ENCODE assay signal across 12 cellular contexts in genomic region chr1:185441608-185442007, GRCh38.
DNase-seq lines count a peak whose midpoint lies in the region; ATAC-seq, FAIRE-seq and TF ChIP-seq lines count a peak whose summit lies in the region.
"Had no signal": no experiment of that assay in that cellular context is flagged by ENCODE, and none has a peak within 500 bp of the region (broad histone marks: within the 10 kb centered on the region; RNA-seq: fewer than 3 reads in every experiment).

No MANE protein-coding gene starts in this region.

- no peak overlapping the region for H2AFZ ChIP-seq in HepG2 (ENCODE audit: low read length)

- FAIRE-seq in HepG2 (lab: Jason Lieb, UNC): no peak

- no peaks in the 10 kb centered on the region for H3K4me1 ChIP-seq in HepG2 (ENCODE audit: insufficient read depth, low read length)
- H3K4me1 ChIP-seq in right lobe of liver: no peaks in the 10 kb centered on the region
- peaks cover 7% of the 10 kb centered on the region for H3K4me1 ChIP-seq in upper lobe of right lung

- CTCF ChIA-PET in HepG2 (lab: Yijun Ruan, JAX; ENCODE audit: low intra/inter-chr PET ratio, low total read pairs): no interaction called here

- no peaks in the 10 kb centered on the region for H3K9me3 Mint-ChIP-seq in naive thymus-derived CD8-positive, alpha-beta T cell

- ATAC-seq in HepG2 (no peak), right lobe of liver (no peak), upper lobe of right lung (no peak), HG03196 (IDR thresholded peaks at IDR 0.05; ENCODE audit: unreplicated experiment) (no peak)
- no peak for ATAC-seq in naive thymus-derived CD8-positive, alpha-beta T cell

- H3K27ac ChIP-seq in HepG2 (ENCODE audit: extremely low read length, insufficient read depth, low read length): no peak overlapping the region
- H3K27ac ChIP-seq in right lobe of liver: no peak overlapping the region
- peak overlapping the region; percentile 53; the same call in 1 of the 2 replicates for H3K27ac ChIP-seq in SK-N-MC
- peak overlapping the region; percentile 13 for H3K27ac ChIP-seq in upper lobe of right lung

- intact Hi-C loops in HepG2 (cut with micrococcal nuclease; ENCODE audit: unreplicated experiment) (no loop called here), right lobe of liver (cut with DNase I) (no loop called here), upper lobe of right lung (cut with DNase I) (no loop called here)

- no peak overlapping the region for H3K4me3 ChIP-seq in HepG2 (replicated peaks in 1 of 3; ENCODE audit: insufficient read depth in 1 of 3, low read depth in 2 of 3, low read length in 3 of 3)
- no peak overlapping the region for H3K4me3 ChIP-seq in right lobe of liver
- H3K4me3 ChIP-seq in SK-N-MC: no peak overlapping the region
- H3K4me3 ChIP-seq in fibroblast of villous mesenchyme (ENCODE audit: low read depth, low read length): no peak overlapping the region
- no peak overlapping the region for H3K4me3 ChIP-seq in upper lobe of right lung

- H3K79me2 ChIP-seq in HepG2 (ENCODE audit: insufficient read depth, low read length): no peaks in the 10 kb centered on the region

- no peak overlapping the region for H3K9ac ChIP-seq in HepG2 (ENCODE audit: insufficient read depth, low read depth, low read length)
- no peak overlapping the region for H3K9ac ChIP-seq in SK-N-MC (ENCODE audit: insufficient read length)

- DNase-seq in HepG2 (ENCODE audit: low spot score) (peak; percentile 38), right lobe of liver (no peak), SK-N-MC (ENCODE audit: low read depth, low spot score) (no peak), fibroblast of villous mesenchyme (ENCODE audit: low read depth) (peak; percentile 50), upper lobe of right lung (no peak)
- DNase-seq in activated CD4-positive, CD25-positive, alpha-beta regulatory T cell (lab: John Stamatoyannopoulos, UW): no peak
- DNase-seq in naive thymus-derived CD8-positive, alpha-beta T cell: no peak
- DNase-seq: activated CD8-positive, alpha-beta memory T cell treated with anti-CD3 and anti-CD28 coated beads, Interleukin-2, amount 50 U/mL, for 4 hours; cortex of kidney; NCI-H510A treated with DMSO at 0.1 percent for 48 hours; occipital lobe had no signal

- TF ChIP-seq POLR2A in HepG2 (IDR thresholded peaks at IDR 0.05; ENCODE audit: insufficient read depth in 1 of 2, low read depth in 2 of 2, low read length in 2 of 2): no peak
- no peak for TF ChIP-seq POLR2A in right lobe of liver (IDR thresholded peaks at IDR 0.05)

- H4K20me1 ChIP-seq in HepG2 (ENCODE audit: insufficient read depth, low read length): no peaks in the 10 kb centered on the region

- H3K4me2 ChIP-seq in HepG2 (ENCODE audit: low read depth, low read length): no peak overlapping the region

- no peak for TF ChIP-seq EP300 in HepG2 (IDR thresholded peaks at IDR 0.05; ENCODE audit: low read depth in 2 of 2, low read length in 2 of 2)
- no peak for TF ChIP-seq EP300 in HepG2 (CRISPR knock-in tag; IDR thresholded peaks at IDR 0.05; ENCODE audit: borderline replicate concordance)

- no TSS peak for BruUV-seq in HepG2 (replicated peaks; lab: Mats Ljungman, UMichigan)

- POLR2A ChIA-PET in HepG2 (lab: Yijun Ruan, JAX): no interaction called here
- POLR2A ChIA-PET in naive thymus-derived CD8-positive, alpha-beta T cell (lab: Charles Lee): no interaction called here

- in situ Hi-C loops in HepG2 (cut with HindIII; ENCODE audit: extremely low pct_ligation_motif_present, low pct_unique_long_range_greater_than_20kb): no loop called here

- H3K36me3 ChIP-seq in HepG2 (replicated peaks in 1 of 2; ENCODE audit: control insufficient read depth in 1 of 2, insufficient read depth in 2 of 2, low read length in 2 of 2) (no peaks in the 10 kb centered on the region), right lobe of liver (no peaks in the 10 kb centered on the region), SK-N-MC (ENCODE audit: insufficient read depth, low read length) (no peaks in the 10 kb centered on the region), upper lobe of right lung (no peaks in the 10 kb centered on the region)

- TF ChIP-seq CTCF in HepG2 (CRISPR knock-in tag; IDR thresholded peaks at IDR 0.05) (no peak), right lobe of liver (IDR thresholded peaks at IDR 0.05) (no peak), fibroblast of villous mesenchyme (IDR thresholded peaks at IDR 0.05; ENCODE audit: insufficient read depth, low read depth, low read length) (no peak), upper lobe of right lung (IDR thresholded peaks at IDR 0.05) (no peak)

- H3K36me3 Mint-ChIP-seq in naive thymus-derived CD8-positive, alpha-beta T cell: peaks cover 0 to 2% (median 0%) of the 10 kb centered on the region in 3 donors

- no peak for TF ChIP-seq RAD21 in HepG2 (CRISPR knock-in tag; IDR thresholded peaks at IDR 0.05)

- peaks cover 0 to 6% (median 0%) of the 10 kb centered on the region in 4 donors for H3K4me1 Mint-ChIP-seq in naive thymus-derived CD8-positive, alpha-beta T cell

- H3K27me3 ChIP-seq in HepG2 (ENCODE audit: control insufficient read depth in 1 of 2, insufficient read depth in 2 of 2, low read length in 2 of 2) (no peaks in the 10 kb centered on the region; a peak in 1 of 5 replicates), right lobe of liver (no peaks in the 10 kb centered on the region), upper lobe of right lung (no peaks in the 10 kb centered on the region)

- H3K4me3 Mint-ChIP-seq in naive thymus-derived CD8-positive, alpha-beta T cell: no peak overlapping the region

- H3K9me3 ChIP-seq in HepG2 (ENCODE audit: low read length): no peaks in the 10 kb centered on the region
- no peaks in the 10 kb centered on the region for H3K9me3 ChIP-seq in right lobe of liver
- H3K9me3 ChIP-seq in SK-N-MC (ENCODE audit: low read depth, low read length): no peaks in the 10 kb centered on the region
- H3K9me3 ChIP-seq in upper lobe of right lung: no peaks in the 10 kb centered on the region

- H3K27ac Mint-ChIP-seq in naive thymus-derived CD8-positive, alpha-beta T cell: peak overlapping the region in 2 of 10 donors; percentile 10 to 21

- WGBS in HepG2 (ENCODE audit: low lambda C conversion rate): 0% methylated on average over 3 of the region's 3 CpGs
- WGBS in right lobe of liver (ENCODE audit: insufficient coverage, low coverage, low lambda C conversion rate, missing lambda C conversion rate): 38% methylated on average over 3 of the region's 3 CpGs

- no peaks in the 10 kb centered on the region for H3K27me3 Mint-ChIP-seq in naive thymus-derived CD8-positive, alpha-beta T cell

TF ChIP-seq in HepG2, 621 proteins besides CTCF, POLR2A, EP300 and RAD21:
- TF ChIP-seq TRIM24 (CRISPR knock-in tag; IDR thresholded peaks at IDR 0.05): no peak
- TF ChIP-seq BCL6 (CRISPR knock-in tag; IDR thresholded peaks at IDR 0.05): peak; percentile 74

Comparison
In these comparisons a context has a peak if more than half of its experiments do, and no peak if none do; other contexts are left out.
1. DNase-seq: peak in HepG2 (single experiment) and fibroblast of villous mesenchyme (single experiment); none in right lobe of liver (0 of 3), SK-N-MC (single experiment), upper lobe of right lung (single experiment), activated CD4-positive, CD25-positive, alpha-beta regulatory T cell (0 of 4) and naive thymus-derived CD8-positive, alpha-beta T cell (0 of 10).
2. H3K27ac ChIP-seq: peak in SK-N-MC (single experiment) and upper lobe of right lung (single experiment); none in HepG2 (single experiment) and right lobe of liver (0 of 3).